ENCODE assay signal across 12 cellular contexts in the genomic region with DNA sequence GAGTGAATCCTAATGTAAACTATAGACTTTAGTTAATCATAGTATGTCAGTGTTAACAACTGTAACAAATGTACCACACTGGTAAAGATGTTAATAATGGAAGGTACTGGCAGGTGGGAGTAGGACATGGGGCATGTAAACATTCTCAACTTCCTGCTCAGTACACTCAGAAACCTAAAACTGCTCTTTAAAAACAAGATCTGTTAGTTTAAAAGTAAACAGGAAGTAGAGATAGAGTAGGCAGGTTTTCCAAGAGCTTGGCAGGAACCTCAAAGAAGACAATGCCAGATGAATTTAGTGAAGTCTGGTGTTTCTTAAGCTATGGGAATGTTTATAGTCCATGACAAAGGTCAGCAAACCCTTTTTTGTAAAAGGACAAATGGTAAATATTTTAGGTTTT. TPM values are rescaled to one million over a fixed set of nuclear protein-coding genes. Genes with fewer than 3 reads are reported as not detected.
A peak's percentile ranks its signal among the peaks of the same experiment; 100 is the strongest.
DNase-seq lines count a peak whose midpoint lies in the region; ATAC-seq and TF ChIP-seq lines count a peak whose summit lies in the region.
"Had no signal": no experiment of that assay in that cellular context is flagged by ENCODE, and none has a peak within 500 bp of the region (broad histone marks: within the 10 kb centered on the region; RNA-seq: fewer than 3 reads in every experiment).

No MANE protein-coding gene starts in this region.

- H3K36me3 ChIP-seq in CD8-positive, alpha-beta T cell (ENCODE audit: insufficient read depth, low read length): no peaks in the 10 kb centered on the region
- H3K36me3 ChIP-seq in GM23338 (ENCODE audit: insufficient read depth): no peaks in the 10 kb centered on the region; the same call in 1 of the 2 replicates
- H3K36me3 ChIP-seq: tibial artery had no signal

- H2AFZ ChIP-seq in GM23338: no peak overlapping the region

- CTCF ChIA-PET in CD8-positive, alpha-beta T cell (lab: Charles Lee): no interaction called here

- H3K27ac Mint-ChIP-seq in CD8-positive, alpha-beta T cell: peak overlapping the region; percentile 47
- no peak overlapping the region for H3K27ac Mint-ChIP-seq in GM23338
- H3K27ac Mint-ChIP-seq: activated naive CD4-positive, alpha-beta T cell treated with anti-CD3 and anti-CD28 coated beads for 36 hours had no signal

- H3K27ac ChIP-seq in CD8-positive, alpha-beta T cell (ENCODE audit: low read depth, low read length): no peak overlapping the region
- H3K27ac ChIP-seq in GM23338 (ENCODE audit: low read depth): peak overlapping the region; percentile 14; the same call in 1 of the 2 replicates
- peak overlapping the region; percentile 90 for H3K27ac ChIP-seq in VCaP
- H3K27ac ChIP-seq: tibial artery had no signal

- POLR2A ChIA-PET in CD8-positive, alpha-beta T cell (lab: Charles Lee): interaction anchor here (0.6 kb wide), 1 partner anchor 13 kb away, joined by 4 read pairs; no protein-coding TSS in a partner anchor

- no peaks in the 10 kb centered on the region for H3K9me2 ChIP-seq in GM23338 (ENCODE audit: insufficient read depth)

- no peaks in the 10 kb centered on the region for H3K4me1 ChIP-seq in CD8-positive, alpha-beta T cell (ENCODE audit: insufficient read depth, low read length)
- H3K4me1 ChIP-seq in GM23338 (ENCODE audit: insufficient read depth): peaks cover 12% of the 10 kb centered on the region
- H3K4me1 ChIP-seq: tibial artery had no signal

- H3K36me3 Mint-ChIP-seq in CD8-positive, alpha-beta T cell: peaks cover 12% of the 10 kb centered on the region
- peaks cover 34% of the 10 kb centered on the region for H3K36me3 Mint-ChIP-seq in GM23338 (ENCODE audit: low read depth)

- TF ChIP-seq CTCF in CD8-positive, alpha-beta T cell (IDR thresholded peaks at IDR 0.05): no peak
- TF ChIP-seq CTCF in GM23338 (conservative IDR thresholded peaks at IDR 0.05; ENCODE audit: low read depth in 2 of 2) (no peak), VCaP (conservative IDR thresholded peaks at IDR 0.05) (no peak)

- no peaks in the 10 kb centered on the region for H4K20me1 ChIP-seq in GM23338 (replicated peaks; ENCODE audit: insufficient read depth)

- H3K9me3 ChIP-seq in CD8-positive, alpha-beta T cell (ENCODE audit: low read length): no peaks in the 10 kb centered on the region
- H3K9me3 ChIP-seq: tibial artery had no signal

- peaks cover 16% of the 10 kb centered on the region for H3K9me3 Mint-ChIP-seq in CD8-positive, alpha-beta T cell
- H3K9me3 Mint-ChIP-seq in GM23338: peaks cover 11% of the 10 kb centered on the region; the same call in 1 of the 3 replicates

- H3K4me3 Mint-ChIP-seq in CD8-positive, alpha-beta T cell: no peak overlapping the region
- no peak overlapping the region for H3K4me3 Mint-ChIP-seq in GM23338
- H3K4me3 Mint-ChIP-seq: activated naive CD4-positive, alpha-beta T cell treated with anti-CD3 and anti-CD28 coated beads for 36 hours had no signal

- intact Hi-C loops in CD8-positive, alpha-beta T cell (cut with DNase I, micrococcal nuclease): no loop called here

- H3K4me2 ChIP-seq in GM23338: no peak overlapping the region; the same call in 1 of the 2 replicates

- no peaks in the 10 kb centered on the region for H3F3A ChIP-seq in GM23338 (replicated peaks; ENCODE audit: low read depth)

- peaks cover 10% of the 10 kb centered on the region for H3K4me1 Mint-ChIP-seq in CD8-positive, alpha-beta T cell (ENCODE audit: low read depth)
- peaks cover 8% of the 10 kb centered on the region for H3K4me1 Mint-ChIP-seq in GM23338

- H3K79me2 ChIP-seq in GM23338 (replicated peaks; ENCODE audit: insufficient read depth): no peaks in the 10 kb centered on the region

- H3K27me3 ChIP-seq in CD8-positive, alpha-beta T cell (ENCODE audit: insufficient read depth, low read length): no peaks in the 10 kb centered on the region
- no peaks in the 10 kb centered on the region for H3K27me3 ChIP-seq in GM23338 (ENCODE audit: insufficient read depth)
- H3K27me3 ChIP-seq: tibial artery had no signal

- H3K27me3 Mint-ChIP-seq in CD8-positive, alpha-beta T cell (ENCODE audit: low read depth): no peaks in the 10 kb centered on the region
- peaks cover 3% of the 10 kb centered on the region for H3K27me3 Mint-ChIP-seq in GM23338 (ENCODE audit: insufficient read depth, low read depth, poor library complexity)

- ATAC-seq in CD8-positive, alpha-beta T cell: no peak
- ATAC-seq in GM23338 (no peak), GM19455 (IDR thresholded peaks at IDR 0.05; ENCODE audit: unreplicated experiment) (no peak)

- no peak overlapping the region for H3K4me3 ChIP-seq in CD8-positive, alpha-beta T cell (ENCODE audit: low read depth, low read length)
- no peak overlapping the region for H3K4me3 ChIP-seq in GM23338
- H3K4me3 ChIP-seq: tibial artery had no signal

- DNase-seq in CD8-positive, alpha-beta T cell: no peak
- DNase-seq in GM23338 (ENCODE audit: low spot score) (peak; percentile 13), iPS-NIHi7 (ENCODE audit: extremely low spot score) (peak; percentile 8), NCI-H128 (lab: John Stamatoyannopoulos, UW; ENCODE audit: unreplicated experiment) (no peak), dedifferentiated amniotic fluid mesenchymal stem cell (ENCODE audit: extremely low spot score) (no peak)
- DNase-seq: activated CD4-positive, alpha-beta T cell treated with anti-CD3 and anti-CD28 coated beads for 1 hour; activated naive CD4-positive, alpha-beta T cell treated with anti-CD3 and anti-CD28 coated beads for 36 hours; NCI-H2171 treated with DMSO at 0.1 percent for 48 hours; stimulated activated CD4-positive, alpha-beta T cell treated with anti-CD3 and anti-CD28 coated beads, Interleukin-15, amount 100 ng/mL, for 24 hours; tibial artery had no signal

TF ChIP-seq in GM23338, 12 proteins besides CTCF, POLR2A, EP300 and RAD21:
- no peak for TF ChIP-seq ZNF331 (CRISPR knock-in tag; IDR thresholded peaks at IDR 0.05; ENCODE audit: low read depth)
- TF ChIP-seq NANOG (IDR thresholded peaks at IDR 0.05; ENCODE audit: borderline replicate concordance): no peak
- no peak for TF ChIP-seq EZH2phosphoT487 (IDR thresholded peaks at IDR 0.05; ENCODE audit: unreplicated experiment)
- TF ChIP-seq, protein P1, sequence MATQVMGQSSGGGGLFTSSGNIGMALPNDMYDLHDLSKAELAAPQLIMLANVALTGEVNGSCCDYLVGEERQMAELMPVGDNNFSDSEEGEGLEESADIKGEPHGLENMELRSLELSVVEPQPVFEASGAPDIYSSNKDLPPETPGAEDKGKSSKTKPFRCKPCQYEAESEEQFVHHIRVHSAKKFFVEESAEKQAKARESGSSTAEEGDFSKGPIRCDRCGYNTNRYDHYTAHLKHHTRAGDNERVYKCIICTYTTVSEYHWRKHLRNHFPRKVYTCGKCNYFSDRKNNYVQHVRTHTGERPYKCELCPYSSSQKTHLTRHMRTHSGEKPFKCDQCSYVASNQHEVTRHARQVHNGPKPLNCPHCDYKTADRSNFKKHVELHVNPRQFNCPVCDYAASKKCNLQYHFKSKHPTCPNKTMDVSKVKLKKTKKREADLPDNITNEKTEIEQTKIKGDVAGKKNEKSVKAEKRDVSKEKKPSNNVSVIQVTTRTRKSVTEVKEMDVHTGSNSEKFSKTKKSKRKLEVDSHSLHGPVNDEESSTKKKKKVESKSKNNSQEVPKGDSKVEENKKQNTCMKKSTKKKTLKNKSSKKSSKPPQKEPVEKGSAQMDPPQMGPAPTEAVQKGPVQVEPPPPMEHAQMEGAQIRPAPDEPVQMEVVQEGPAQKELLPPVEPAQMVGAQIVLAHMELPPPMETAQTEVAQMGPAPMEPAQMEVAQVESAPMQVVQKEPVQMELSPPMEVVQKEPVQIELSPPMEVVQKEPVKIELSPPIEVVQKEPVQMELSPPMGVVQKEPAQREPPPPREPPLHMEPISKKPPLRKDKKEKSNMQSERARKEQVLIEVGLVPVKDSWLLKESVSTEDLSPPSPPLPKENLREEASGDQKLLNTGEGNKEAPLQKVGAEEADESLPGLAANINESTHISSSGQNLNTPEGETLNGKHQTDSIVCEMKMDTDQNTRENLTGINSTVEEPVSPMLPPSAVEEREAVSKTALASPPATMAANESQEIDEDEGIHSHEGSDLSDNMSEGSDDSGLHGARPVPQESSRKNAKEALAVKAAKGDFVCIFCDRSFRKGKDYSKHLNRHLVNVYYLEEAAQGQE (IDR thresholded peaks at IDR 0.05; ENCODE audit: unreplicated experiment): no peak
- TF ChIP-seq CREB1 (CRISPR knock-in tag; IDR thresholded peaks at IDR 0.05; ENCODE audit: low read depth): no peak

RNA-seq across cellular contexts. Expression of a gene that starts 46.6 kb away (rescaled TPM):
- 1 to 10 TPM; 4.6 to 5.9 TPM for total RNA-seq in CD8-positive, alpha-beta T cell
- total RNA-seq in GM23338 (2014; rRNA removed; shearing (Covaris generic)): 31.6 and 35.7 TPM in 2 replicates
- 25.8 and 30.8 TPM in 2 replicates for polyA plus RNA-seq in GM23338 (2016; fragmentation: Nextera tagmentation; extraction: Ambion mirVana)

Comparison
In these comparisons a context has a peak if more than half of its experiments do, and no peak if none do; other contexts are left out.
1. DNase-seq: peak in GM23338 (single experiment) and iPS-NIHi7 (single experiment); none in CD8-positive, alpha-beta T cell (0 of 7), NCI-H128 (single experiment) and dedifferentiated amniotic fluid mesenchymal stem cell (single experiment).